ENCODE assay signal across 22 cellular contexts in the genomic region with DNA sequence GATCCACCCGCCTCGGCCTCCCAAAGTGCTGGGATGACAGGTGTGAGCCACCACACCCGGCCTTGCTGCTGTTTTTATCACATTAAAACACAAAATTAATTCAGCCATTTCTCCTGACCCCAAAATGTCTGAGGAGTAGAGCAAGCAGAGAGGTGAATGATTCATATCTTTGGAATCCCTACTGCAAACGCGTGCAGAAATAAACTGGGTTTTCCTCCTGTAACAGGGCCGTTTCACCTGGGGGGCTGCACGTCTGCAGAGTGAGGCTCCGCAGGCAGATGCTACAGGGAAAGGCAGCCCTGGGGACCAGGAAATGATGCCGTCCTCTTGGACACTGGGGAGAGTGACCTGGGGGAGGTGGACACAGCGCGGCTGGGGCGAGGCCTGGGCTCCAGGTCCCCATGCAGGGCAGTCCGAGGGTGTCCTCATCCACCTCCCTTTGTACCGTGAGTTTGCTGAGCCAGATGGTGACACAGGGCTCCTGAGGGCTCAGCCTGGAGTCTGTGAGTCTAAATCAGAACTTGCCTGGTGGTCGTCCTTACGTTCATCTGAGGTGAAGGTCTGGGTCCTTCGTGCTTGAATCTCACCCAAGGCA. TPM values are rescaled to one million over a fixed set of nuclear protein-coding genes. Genes with fewer than 3 reads are reported as not detected.
DNase-seq lines count a peak whose midpoint lies in the region; ATAC-seq, FAIRE-seq and TF ChIP-seq lines count a peak whose summit lies in the region.
"Had no signal": no experiment of that assay in that cellular context is flagged by ENCODE, and none has a peak within 500 bp of the region (broad histone marks: within the 10 kb centered on the region; RNA-seq: fewer than 3 reads in every experiment).

No MANE protein-coding gene starts in this region.

- intact Hi-C loops in mammary epithelial cell (cut with micrococcal nuclease) (no loop called here), MCF 10A (cut with micrococcal nuclease) (no loop called here), PC-3 (cut with micrococcal nuclease) (no loop called here), kidney (cut with DNase I) (no loop called here), sigmoid colon (cut with DNase I) (no loop called here)
- intact Hi-C loops in CD4-positive, alpha-beta T cell (cut with DNase I, micrococcal nuclease): no loop called here

- no peak overlapping the region for H3K4me3 ChIP-seq in mammary epithelial cell (replicated peaks in 1 of 3; ENCODE audit: insufficient read depth in 1 of 3, low read depth in 2 of 3, low read length in 3 of 3)
- no peak overlapping the region for H3K4me3 ChIP-seq in PC-3 (ENCODE audit: low read length)
- no peak overlapping the region for H3K4me3 ChIP-seq in kidney (ENCODE audit: low read length in 2 of 2)
- no peak overlapping the region for H3K4me3 ChIP-seq in sigmoid colon
- H3K4me3 ChIP-seq: adrenal gland, SJSA1, skin epidermis had no signal

- FAIRE-seq in kidney (lab: Jason Lieb, UNC): no peak
- FAIRE-seq: endometrium had no signal

- no peak overlapping the region for H3K4me3 Mint-ChIP-seq in MCF 10A (ENCODE audit: unreplicated experiment)
- H3K4me3 Mint-ChIP-seq in stimulated activated naive CD8-positive, alpha-beta T cell treated with anti-CD3 and anti-CD28 coated beads, Interleukin-15, amount 100 ng/mL, for 72 hours: no peak overlapping the region
- no peak overlapping the region for H3K4me3 Mint-ChIP-seq in CD4-positive, alpha-beta T cell
- H3K4me3 Mint-ChIP-seq: activated T-helper 1 cell treated with anti-CD3 and anti-CD28 coated beads, Interleukin-12 subunit alpha, Interleukin-12 subunit beta, Interleukin-2, Interleukin-4 antibody, amounts not matched to agents 30 ng/mL and 10 ng/mL and 1 ng/mL, durations not matched to agents 14 hours and 24 hours and 36 hours; stimulated activated effector memory CD8-positive, alpha-beta T cell treated with anti-CD3 and anti-CD28 coated beads, Interleukin-12 subunit alpha, Interleukin-12 subunit beta, amount 100 ng/mL, for 72 hours; type B pancreatic cell had no signal

- H3K27me3 ChIP-seq in mammary epithelial cell (ENCODE audit: insufficient read depth, low read length): no peaks in the 10 kb centered on the region
- no peaks in the 10 kb centered on the region for H3K27me3 ChIP-seq in PC-3 (ENCODE audit: low read length)
- peaks cover 0 to 5% (median 0%) of the 10 kb centered on the region in 3 donors for H3K27me3 ChIP-seq in sigmoid colon
- no peaks in the 10 kb centered on the region for H3K27me3 ChIP-seq in CD4-positive, alpha-beta T cell (ENCODE audit: control insufficient read depth, insufficient read depth, low read length)
- H3K27me3 ChIP-seq: adrenal gland had no signal

- H3K9ac ChIP-seq in mammary epithelial cell (ENCODE audit: insufficient read depth, low read length) (no peak overlapping the region), PC-3 (ENCODE audit: low read length) (no peak overlapping the region), kidney (ENCODE audit: low read length in 2 of 2) (no peak overlapping the region)

- peak overlapping the region; percentile 30 for H2AFZ ChIP-seq in mammary epithelial cell (ENCODE audit: low read depth, low read length)
- H2AFZ ChIP-seq in PC-3 (ENCODE audit: low read length): peak overlapping the region; percentile 65; the same call in 1 of the 2 replicates

- TF ChIP-seq CTCF in mammary epithelial cell (conservative IDR thresholded peaks at IDR 0.05 in 1 of 2, IDR thresholded peaks at IDR 0.05 in 1 of 2; ENCODE audit: extremely low read depth in 1 of 2, insufficient read depth in 1 of 2, low read depth in 1 of 2, low read length in 2 of 2): no peak
- TF ChIP-seq CTCF in MCF 10A (IDR thresholded peaks at IDR 0.05; ENCODE audit: unreplicated experiment): no peak
- no peak for TF ChIP-seq CTCF in PC-3 (conservative IDR thresholded peaks at IDR 0.05; ENCODE audit: low read depth, low read length)
- TF ChIP-seq CTCF in kidney (IDR thresholded peaks at IDR 0.05; ENCODE audit: borderline replicate concordance, extremely low read depth, insufficient read depth): no peak
- no peak for TF ChIP-seq CTCF in sigmoid colon (IDR thresholded peaks at IDR 0.05)
- TF ChIP-seq CTCF in CD4-positive, alpha-beta T cell (IDR thresholded peaks at IDR 0.05): no peak

- H3F3A ChIP-seq in PC-3 (ENCODE audit: low read length, unreplicated experiment): no peaks in the 10 kb centered on the region

- no peaks in the 10 kb centered on the region for H4K20me1 ChIP-seq in mammary epithelial cell (ENCODE audit: insufficient read depth, low read length)
- H4K20me1 ChIP-seq in PC-3 (ENCODE audit: low read length): no peaks in the 10 kb centered on the region

- H3K4me1 ChIP-seq in mammary epithelial cell (ENCODE audit: insufficient read depth, low read length) (peaks cover 5% of the 10 kb centered on the region), PC-3 (ENCODE audit: insufficient read depth, low read length) (peaks cover 7% of the 10 kb centered on the region; the same call in 1 of the 2 replicates), kidney (ENCODE audit: control insufficient read depth in 1 of 2, insufficient read depth in 1 of 2, low read depth in 1 of 2, low read length in 2 of 2) (no peaks in the 10 kb centered on the region), sigmoid colon (no peaks in the 10 kb centered on the region)
- H3K4me1 ChIP-seq: adrenal gland had no signal

- no peaks in the 10 kb centered on the region for H3K36me3 Mint-ChIP-seq in MCF 10A (ENCODE audit: insufficient read depth, unreplicated experiment)
- H3K36me3 Mint-ChIP-seq in CD4-positive, alpha-beta T cell (ENCODE audit: low read depth): no peaks in the 10 kb centered on the region
- H3K36me3 Mint-ChIP-seq: stimulated activated effector memory CD8-positive, alpha-beta T cell treated with anti-CD3 and anti-CD28 coated beads, Interleukin-12 subunit alpha, Interleukin-12 subunit beta, amount 100 ng/mL, for 72 hours; type B pancreatic cell had no signal

- no peak overlapping the region for H3K27ac Mint-ChIP-seq in MCF 10A (ENCODE audit: low read depth, unreplicated experiment)
- no peak overlapping the region for H3K27ac Mint-ChIP-seq in stimulated activated naive CD8-positive, alpha-beta T cell treated with anti-CD3 and anti-CD28 coated beads, Interleukin-15, amount 100 ng/mL, for 72 hours
- no peak overlapping the region for H3K27ac Mint-ChIP-seq in CD4-positive, alpha-beta T cell
- H3K27ac Mint-ChIP-seq: activated T-helper 1 cell treated with anti-CD3 and anti-CD28 coated beads, Interleukin-12 subunit alpha, Interleukin-12 subunit beta, Interleukin-2, Interleukin-4 antibody, amounts not matched to agents 30 ng/mL and 10 ng/mL and 1 ng/mL, durations not matched to agents 14 hours and 24 hours and 36 hours; stimulated activated effector memory CD8-positive, alpha-beta T cell treated with anti-CD3 and anti-CD28 coated beads, Interleukin-12 subunit alpha, Interleukin-12 subunit beta, amount 100 ng/mL, for 72 hours; type B pancreatic cell had no signal

- BruUV-seq in mammary epithelial cell (replicated peaks; lab: Mats Ljungman, UMichigan): no TSS peak
- no TSS peak for BruUV-seq in MCF 10A (replicated peaks; lab: Mats Ljungman, UMichigan)
- no TSS peak for BruUV-seq in PC-3 (replicated peaks; lab: Mats Ljungman, UMichigan)

- CTCF ChIA-PET in mammary epithelial cell (lab: Charles Lee; ENCODE audit: low non-redundant PET) (no interaction called here), MCF 10A (lab: Yijun Ruan, JAX) (interaction anchor here (0.6 kb wide), 1 partner anchor 590 kb away, joined by 3 read pairs; no protein-coding TSS in a partner anchor), PC-3 (lab: Charles Lee) (no interaction called here)
- CTCF ChIA-PET in CD4-positive, alpha-beta T cell (lab: Charles Lee): no interaction called here

- 55% methylated on average over 14 of the region's 17 CpGs for WGBS in mammary epithelial cell (ENCODE audit: low coverage, missing lambda C conversion rate)
- WGBS in sigmoid colon, 2 donors: 78 to 86% methylated on average over 17 of the region's 17 CpGs

- peaks cover 12% of the 10 kb centered on the region for H3K27me3 Mint-ChIP-seq in MCF 10A (ENCODE audit: insufficient read depth, unreplicated experiment)
- no peaks in the 10 kb centered on the region for H3K27me3 Mint-ChIP-seq in stimulated activated naive CD8-positive, alpha-beta T cell treated with anti-CD3 and anti-CD28 coated beads, Interleukin-15, amount 100 ng/mL, for 72 hours
- peaks cover 6% of the 10 kb centered on the region for H3K27me3 Mint-ChIP-seq in CD4-positive, alpha-beta T cell

- H3K79me2 ChIP-seq in mammary epithelial cell (ENCODE audit: insufficient read depth, low read length) (no peaks in the 10 kb centered on the region), PC-3 (ENCODE audit: low read length) (no peaks in the 10 kb centered on the region)

- no peaks in the 10 kb centered on the region for H3K4me1 Mint-ChIP-seq in MCF 10A (ENCODE audit: insufficient read depth, unreplicated experiment)
- H3K4me1 Mint-ChIP-seq in stimulated activated naive CD8-positive, alpha-beta T cell treated with anti-CD3 and anti-CD28 coated beads, Interleukin-15, amount 100 ng/mL, for 72 hours: no peaks in the 10 kb centered on the region
- no peaks in the 10 kb centered on the region for H3K4me1 Mint-ChIP-seq in CD4-positive, alpha-beta T cell (ENCODE audit: low read depth)
- H3K4me1 Mint-ChIP-seq: stimulated activated effector memory CD8-positive, alpha-beta T cell treated with anti-CD3 and anti-CD28 coated beads, Interleukin-12 subunit alpha, Interleukin-12 subunit beta, amount 100 ng/mL, for 72 hours had no signal

- TF ChIP-seq EP300 in sigmoid colon (IDR thresholded peaks at IDR 0.05): no peak

- no peak for TF ChIP-seq POLR2A in sigmoid colon (IDR thresholded peaks at IDR 0.05)

- dilution Hi-C loops in mammary epithelial cell (cut with HindIII; ENCODE audit: low sequenced_read_pairs): no loop called here

- peak; percentile 74 for ATAC-seq in PC-3
- no peak for ATAC-seq in stimulated activated naive CD8-positive, alpha-beta T cell treated with anti-CD3 and anti-CD28 coated beads, Interleukin-15, amount 100 ng/mL, for 72 hours
- ATAC-seq in CD4-positive, alpha-beta T cell (ENCODE audit: poor library complexity): no peak
- ATAC-seq: stimulated activated effector memory CD8-positive, alpha-beta T cell treated with anti-CD3 and anti-CD28 coated beads, Interleukin-12 subunit alpha, Interleukin-12 subunit beta, amount 100 ng/mL, for 72 hours had no signal

- peaks cover 10% of the 10 kb centered on the region for H3K9me3 Mint-ChIP-seq in MCF 10A (ENCODE audit: unreplicated experiment)
- H3K9me3 Mint-ChIP-seq in stimulated activated naive CD8-positive, alpha-beta T cell treated with anti-CD3 and anti-CD28 coated beads, Interleukin-15, amount 100 ng/mL, for 72 hours: peaks cover 8% of the 10 kb centered on the region in 2 donors
- peaks cover 4% of the 10 kb centered on the region for H3K9me3 Mint-ChIP-seq in CD4-positive, alpha-beta T cell

- H3K9me3 ChIP-seq in mammary epithelial cell (replicated peaks; ENCODE audit: insufficient read depth, low read length) (no peaks in the 10 kb centered on the region), PC-3 (ENCODE audit: low read length) (no peaks in the 10 kb centered on the region), kidney (ENCODE audit: control insufficient read depth in 1 of 2, low read length in 2 of 2) (peaks cover 0 to 6% of the 10 kb centered on the region in 2 donors), sigmoid colon (peaks cover 0 to 3% (median 0%) of the 10 kb centered on the region in 4 donors)
- H3K9me3 ChIP-seq in CD4-positive, alpha-beta T cell (ENCODE audit: control insufficient read depth, low read length): peaks cover 5% of the 10 kb centered on the region
- H3K9me3 ChIP-seq: adrenal gland, SJSA1 had no signal

- H3K4me2 ChIP-seq in mammary epithelial cell (ENCODE audit: insufficient read depth, low read depth, low read length) (peak overlapping the region; percentile 0), PC-3 (ENCODE audit: low read length) (peak overlapping the region; percentile 32; the same call in 1 of the 2 replicates)

- DNase-seq in mammary epithelial cell: no peak
- DNase-seq in MCF 10A (ENCODE audit: unreplicated experiment): no peak
- peak; percentile 57 for DNase-seq in PC-3
- peak; percentile 47 for DNase-seq in kidney
- peak; percentile 50 for DNase-seq in sigmoid colon
- no peak for DNase-seq in KBM-7
- no peak for DNase-seq in stimulated activated naive CD8-positive, alpha-beta T cell treated with anti-CD3 and anti-CD28 coated beads, Interleukin-15, amount 100 ng/mL, for 72 hours
- no peak for DNase-seq in CD4-positive, alpha-beta T cell
- DNase-seq: activated CD4-positive, alpha-beta T cell treated with anti-CD3 and anti-CD28 coated beads, Interleukin-2, amount 50 U/mL, for 48 hours; cerebellar nuclear complex; foreskin melanocyte; Karpas-422; NCI-H1436; nucleus accumbens had no signal

- no peaks in the 10 kb centered on the region for H3K9me2 ChIP-seq in PC-3 (replicated peaks; ENCODE audit: low read length)

- H3K27ac ChIP-seq in mammary epithelial cell (ENCODE audit: insufficient read depth, low read depth, low read length) (no peak overlapping the region), PC-3 (ENCODE audit: low read length) (no peak overlapping the region), kidney (ENCODE audit: low read depth in 2 of 2, low read length in 2 of 2) (no peak overlapping the region), sigmoid colon (no peak overlapping the region)
- H3K27ac ChIP-seq in CD4-positive, alpha-beta T cell (ENCODE audit: low read depth, low read length): no peak overlapping the region
- H3K27ac ChIP-seq: adrenal gland, HL-60, SJSA1 had no signal

- H3K36me3 ChIP-seq in mammary epithelial cell (ENCODE audit: insufficient read depth, low read length): no peaks in the 10 kb centered on the region
- H3K36me3 ChIP-seq in PC-3 (ENCODE audit: low read depth, low read length): no peaks in the 10 kb centered on the region
- no peaks in the 10 kb centered on the region for H3K36me3 ChIP-seq in kidney (ENCODE audit: control insufficient read depth in 1 of 2, insufficient read depth in 2 of 2, low read length in 2 of 2)
- no peaks in the 10 kb centered on the region for H3K36me3 ChIP-seq in sigmoid colon
- H3K36me3 ChIP-seq: adrenal gland, SJSA1 had no signal

- POLR2A ChIA-PET in MCF 10A (lab: Yijun Ruan, JAX) (no interaction called here), PC-3 (lab: Charles Lee; ENCODE audit: unreplicated experiment) (no interaction called here)
- POLR2A ChIA-PET in CD4-positive, alpha-beta T cell (lab: Charles Lee): no interaction called here

- in situ Hi-C loops in mammary epithelial cell (cut with MboI; ENCODE audit: low sequenced_read_pairs in 2 of 2): no loop called here
- in situ Hi-C loops in KBM-7 (cut with MboI; ENCODE audit: low pct_unique_long_range_greater_than_20kb, low sequenced_read_pairs): no loop called here

RNA-seq across cellular contexts. Expression of a gene that starts 41.9 kb away (rescaled TPM):
- total RNA-seq in mammary epithelial cell: 100 to 1,000 TPM in 1 of 2 donors, 10 to 100 TPM in 1; 60.5 to 167 TPM
- polyA plus RNA-seq in mammary epithelial cell: 29.2 TPM
- 93.4 TPM for polyA minus RNA-seq in mammary epithelial cell
- 20.1 and 26.6 TPM in 2 replicates for total RNA-seq in MCF 10A (2022)
- 16.1 and 18.4 TPM in 2 replicates for total RNA-seq in PC-3 (2014; rRNA removed)
- total RNA-seq in kidney: 53.0 TPM
- 14.1 TPM for polyA plus RNA-seq in kidney (ENCODE audit: insufficient read depth, low read depth, low replicate concordance)
- total RNA-seq in sigmoid colon: 10 to 100 TPM; 33.9 to 38.5 (median 36.9) TPM
- polyA plus RNA-seq in sigmoid colon: 10 to 100 TPM; 19.7 to 21.6 (median 20.0) TPM
- total RNA-seq in CD4-positive, alpha-beta T cell: under 1 TPM; 0.55 to 0.70 TPM

Comparison
In these comparisons a context has a peak if more than half of its experiments do, and no peak if none do; other contexts are left out.
1. DNase-seq: peak in PC-3 (single experiment), kidney (single experiment) and sigmoid colon (single experiment); none in mammary epithelial cell (single experiment), MCF 10A (single experiment), KBM-7 (single experiment), stimulated activated naive CD8-positive, alpha-beta T cell treated with anti-CD3 and anti-CD28 coated beads, Interleukin-15, amount 100 ng/mL, for 72 hours (0 of 2) and CD4-positive, alpha-beta T cell (0 of 10).
2. RNA of a gene that starts 41.9 kb away (total RNA-seq): 60.5 to 167 TPM in mammary epithelial cell, 53.0 TPM in kidney (single experiment), 33.9 to 38.5 TPM in sigmoid colon, 20.1 to 26.6 TPM in MCF 10A and 16.1 to 18.4 TPM in PC-3; 0.55 to 0.70 TPM in CD4-positive, alpha-beta T cell; every median in the first group is over 10 times any median in the second.